Comparison of ENCODE assay signal across 9 cellular contexts in the genomic region with DNA sequence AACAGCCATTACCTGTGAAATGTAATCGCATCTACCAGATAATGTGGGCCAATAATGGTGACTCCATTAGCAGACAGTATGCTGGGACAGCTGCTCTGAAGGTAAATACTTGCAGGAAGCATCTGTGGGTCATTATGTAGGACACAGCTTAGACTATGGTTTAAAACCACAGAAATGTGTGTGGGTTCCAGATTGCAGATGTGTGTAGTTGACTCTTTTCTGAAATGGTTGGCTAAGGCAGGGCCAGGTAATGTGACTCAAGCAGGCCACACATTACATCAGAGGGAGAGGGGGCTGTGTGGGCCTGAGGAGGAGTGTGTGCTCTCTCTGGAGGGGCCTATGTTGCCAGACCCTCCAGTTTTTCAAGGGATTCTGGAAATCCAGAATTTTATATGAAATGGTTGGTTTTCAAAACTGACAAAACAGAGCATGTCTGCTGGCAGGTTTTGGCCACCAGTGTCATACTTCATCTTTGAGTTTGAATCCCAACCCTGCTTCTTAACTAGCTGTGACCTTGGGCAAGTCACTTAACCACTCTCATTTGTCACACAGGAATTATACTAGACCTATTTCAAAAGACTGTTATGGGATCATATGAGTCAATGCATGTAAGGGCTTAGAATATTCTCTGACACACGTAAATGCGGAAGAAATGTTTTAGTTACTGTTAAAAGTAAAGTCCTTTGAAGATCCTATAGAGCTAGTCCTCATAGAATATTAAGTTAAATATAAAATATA.
DNase-seq lines count a peak whose midpoint lies in the region; ATAC-seq, FAIRE-seq and TF ChIP-seq lines count a peak whose summit lies in the region.
"Had no signal": no experiment of that assay in that cellular context is flagged by ENCODE, and none has a peak within 500 bp of the region (broad histone marks: within the 10 kb centered on the region; RNA-seq: fewer than 3 reads in every experiment).

No MANE protein-coding gene starts in this region.

- no peak for TF ChIP-seq CTCF in KMS-11 (conservative IDR thresholded peaks at IDR 0.05; ENCODE audit: low read depth, low read length)
- TF ChIP-seq CTCF in bronchial epithelial cell (IDR thresholded peaks at IDR 0.05; ENCODE audit: insufficient read depth, low read length, severe bottlenecking), result no peak
- TF ChIP-seq CTCF in testis (IDR thresholded peaks at IDR 0.05), result no peak

- no peaks in the 10 kb centered on the region for H4K20me1 ChIP-seq in KMS-11 (ENCODE audit: insufficient read depth)

- H3K4me1 ChIP-seq in KMS-11 (ENCODE audit: low read depth, poor library complexity, severe bottlenecking), result peaks cover 68% of the 10 kb centered on the region
- H3K4me1 ChIP-seq in testis, result no peaks in the 10 kb centered on the region

- H3K4me2 ChIP-seq in KMS-11, result peak overlapping the region; percentile 96

- H3K27ac ChIP-seq in KMS-11 (peak overlapping the region; percentile 77), testis (no peak overlapping the region)

- H3K36me3 ChIP-seq in KMS-11 (ENCODE audit: insufficient read depth), result no peaks in the 10 kb centered on the region
- no peaks in the 10 kb centered on the region for H3K36me3 ChIP-seq in bronchial epithelial cell (ENCODE audit: control insufficient read depth, insufficient read depth, low read length)
- H3K36me3 ChIP-seq in testis (ENCODE audit: low read depth, missing control alignments), result no peaks in the 10 kb centered on the region

- H3K27me3 ChIP-seq in KMS-11 (ENCODE audit: insufficient read depth, low read depth) (no peaks in the 10 kb centered on the region), bronchial epithelial cell (ENCODE audit: control insufficient read depth, insufficient read depth, low read length) (no peaks in the 10 kb centered on the region), testis (no peaks in the 10 kb centered on the region)

- no peaks in the 10 kb centered on the region for H3K9me3 ChIP-seq in testis

- no peaks in the 10 kb centered on the region for H3K79me2 ChIP-seq in KMS-11 (ENCODE audit: insufficient read depth, low read depth)

- H3K4me3 ChIP-seq in KMS-11 (IDR thresholded peaks at IDR 0.05; ENCODE audit: insufficient read depth, low read depth, low read length) (no peak overlapping the region), bronchial epithelial cell (ENCODE audit: low read depth, low read length) (no peak overlapping the region), testis (no peak overlapping the region)

- 91 to 97% methylated on average over 3 of the region's 3 CpGs for WGBS in testis, 2 donors

- 0 out of 2 replicates have a peak overlapping the region, but pooled peaks have one; percentile 9 for H2AFZ ChIP-seq in KMS-11 (ENCODE audit: low read depth)

- no peak for TF ChIP-seq POLR2A in testis (IDR thresholded peaks at IDR 0.05)

- FAIRE-seq in GM18507 (lab: Jason Lieb, UNC) (peak; percentile 18), bronchial epithelial cell (lab: Jason Lieb, UNC) (no peak)

- intact Hi-C loops in testis (cut with DNase I; ENCODE audit: low total_unique reads), result no loop called here

- DNase-seq in AG08395 (ENCODE audit: low spot score), result peak; percentile 58
- no peak for DNase-seq in GM18507 (ENCODE audit: extremely low spot score, insufficient read length, low read depth)
- DNase-seq in bronchial epithelial cell (ENCODE audit: low read depth), result peak; percentile 30
- no peak for DNase-seq in testis
- DNase-seq in activated CD8-positive, alpha-beta memory T cell treated with anti-CD3 and anti-CD28 coated beads for 24 hours, result no peak
- DNase-seq: effector CD4-positive, alpha-beta T cell had no signal

- H3K9ac ChIP-seq in KMS-11, result peak overlapping the region; percentile 15; the same call in 1 of the 2 replicates

- ATAC-seq in GM19452 (IDR thresholded peaks at IDR 0.05; ENCODE audit: unreplicated experiment) (no peak), HG03135 (IDR thresholded peaks at IDR 0.05; ENCODE audit: unreplicated experiment) (no peak)

Comparison
In these comparisons a context has a peak if more than half of its experiments do, and no peak if none do; other contexts are left out.
1. DNase-seq: peak in AG08395 (single experiment) and bronchial epithelial cell (single experiment); none in GM18507 (single experiment), testis (single experiment) and activated CD8-positive, alpha-beta memory T cell treated with anti-CD3 and anti-CD28 coated beads for 24 hours (single experiment).